11 cellular contexts compared by ENCODE assay signal in genomic region chr5:142059304-142059940, GRCh38. TPM values are rescaled to one million over a fixed set of nuclear protein-coding genes. Genes with fewer than 3 reads are reported as not detected.
DNase-seq lines count a peak whose midpoint lies in the region; ATAC-seq and TF ChIP-seq lines count a peak whose summit lies in the region.
"Had no signal": no experiment of that assay in that cellular context is flagged by ENCODE, and none has a peak within 500 bp of the region (broad histone marks: within the 10 kb centered on the region; RNA-seq: fewer than 3 reads in every experiment).

No MANE protein-coding gene starts in this region.

- H3K27ac ChIP-seq in endodermal cell (ENCODE audit: low read depth, low read length): no peak overlapping the region

- ATAC-seq in GM18868 (IDR thresholded peaks at IDR 0.05; ENCODE audit: unreplicated experiment): no peak
- ATAC-seq in HG02884 (IDR thresholded peaks at IDR 0.05; ENCODE audit: unreplicated experiment): no peak

- no peaks in the 10 kb centered on the region for H3K27me3 ChIP-seq in endodermal cell (ENCODE audit: control insufficient read depth, insufficient read depth, low read length, poor library complexity, severe bottlenecking)
- H3K27me3 ChIP-seq: tibial nerve had no signal

- peak; percentile 37 for DNase-seq in GM03348 (ENCODE audit: low spot score)
- DNase-seq in NCI-H82 treated with DMSO at 0.1 percent for 48 hours (lab: John Stamatoyannopoulos, UW; ENCODE audit: unreplicated experiment): peak; percentile 31
- peak; percentile 68 for DNase-seq in endodermal cell
- DNase-seq in neural crest cell (ENCODE audit: low read depth, low spot score): no peak
- DNase-seq in NCI-H748 treated with DMSO at 0.1 percent for 48 hours (lab: John Stamatoyannopoulos, UW): no peak
- no peak for DNase-seq in SHP77 treated with DMSO at 0.1 percent for 48 hours (lab: John Stamatoyannopoulos, UW)
- DNase-seq: activated naive CD4-positive, alpha-beta T cell; NCI-H1105 had no signal

- no peaks in the 10 kb centered on the region for H3K4me1 ChIP-seq in endodermal cell (ENCODE audit: control insufficient read depth, insufficient read depth, low read length)

- H3K9me3 Mint-ChIP-seq in endodermal cell: no peaks in the 10 kb centered on the region
- no peaks in the 10 kb centered on the region for H3K9me3 Mint-ChIP-seq in neural crest cell

- TF ChIP-seq CTCF in endodermal cell (conservative IDR thresholded peaks at IDR 0.05) (peak; percentile 72), neural crest cell (conservative IDR thresholded peaks at IDR 0.05) (peak; percentile 16)

- no peak overlapping the region for H3K4me3 ChIP-seq in endodermal cell (ENCODE audit: low read length)
- H3K4me3 ChIP-seq: tibial nerve had no signal

- H3K27me3 Mint-ChIP-seq in endodermal cell (ENCODE audit: insufficient read depth) (no peaks in the 10 kb centered on the region), neural crest cell (ENCODE audit: low read depth) (no peaks in the 10 kb centered on the region)

- 100% methylated on average over 1 of the region's 1 CpG; no CpG with 5 or more reads in 1 of the 2 experiments for WGBS in endodermal cell (ENCODE audit: insufficient coverage in 1 of 2, insufficient read length in 1 of 2), 2 experiments

- H3K36me3 ChIP-seq in endodermal cell (ENCODE audit: control insufficient read depth, insufficient read depth, low read length): no peaks in the 10 kb centered on the region
- H3K36me3 ChIP-seq: tibial nerve had no signal

- H3K27ac Mint-ChIP-seq in endodermal cell (no peak overlapping the region), neural crest cell (ENCODE audit: unreplicated experiment) (no peak overlapping the region)

- H3K4me1 Mint-ChIP-seq in endodermal cell: peaks cover 12% of the 10 kb centered on the region
- peaks cover 21% of the 10 kb centered on the region for H3K4me1 Mint-ChIP-seq in neural crest cell

- no peak overlapping the region for H3K9ac ChIP-seq in endodermal cell (ENCODE audit: extremely low read depth, low read length, poor library complexity, severe bottlenecking)

- H3K4me3 Mint-ChIP-seq in endodermal cell (no peak overlapping the region), neural crest cell (no peak overlapping the region)

- H3K9me3 ChIP-seq in endodermal cell (ENCODE audit: control insufficient read depth, low read length): no peaks in the 10 kb centered on the region
- H3K9me3 ChIP-seq: tibial nerve had no signal

- H3K36me3 Mint-ChIP-seq in endodermal cell (ENCODE audit: low read depth): no peaks in the 10 kb centered on the region
- no peaks in the 10 kb centered on the region for H3K36me3 Mint-ChIP-seq in neural crest cell (ENCODE audit: low read depth)

RNA-seq across cellular contexts. Expression of gene GNPDA1, which starts 46.6 kb away (rescaled TPM):
- total RNA-seq in endodermal cell (100 to 1,000 TPM in 1 of 2 donors, 10 to 100 TPM in 1; 90.9 to 118 TPM), neural crest cell (74.2 and 76.8 TPM in 2 replicates)
- polyA plus RNA-seq in endodermal cell (2013, experiment 1 of 2): 73.3 TPM
- polyA plus RNA-seq in endodermal cell (2013, experiment 2 of 2): 64.5 TPM

RNA-seq across cellular contexts. Expression of gene NDFIP1, which starts 49.2 kb away (rescaled TPM):
- total RNA-seq in endodermal cell (10 to 100 TPM; 46.2 to 49.0 TPM), neural crest cell (43.4 and 43.6 TPM in 2 replicates)
- polyA plus RNA-seq in endodermal cell (2013, experiment 1 of 2): 58.5 TPM
- polyA plus RNA-seq in endodermal cell (2013, experiment 2 of 2): 56.3 TPM

Comparison
In these comparisons a context has a peak if more than half of its experiments do, and no peak if none do; other contexts are left out.
1. DNase-seq: peak in GM03348 (single experiment), NCI-H82 treated with DMSO at 0.1 percent for 48 hours (single experiment) and endodermal cell (single experiment); none in neural crest cell (single experiment), NCI-H748 treated with DMSO at 0.1 percent for 48 hours (single experiment) and SHP77 treated with DMSO at 0.1 percent for 48 hours (single experiment).